Comparison of ENCODE assay signal across 2 cellular contexts in genomic region chr22:36964110-36964509, GRCh38.
A peak's percentile ranks its signal among the peaks of the same experiment; 100 is the strongest.
TF ChIP-seq lines count a peak whose summit lies in the region.

No MANE protein-coding gene starts in this region.

TF ChIP-seq in HCT116, 20 proteins besides CTCF, POLR2A, EP300 and RAD21:
- TF ChIP-seq TCF7L2 (IDR thresholded peaks at IDR 0.05; ENCODE audit: borderline replicate concordance, extremely low read depth, insufficient read depth, insufficient read length) (no peak), ZFX (IDR thresholded peaks at IDR 0.05) (peak; percentile 38; the same call in 1 of the 2 replicates)

TF ChIP-seq in K562, 482 proteins besides CTCF, POLR2A, EP300 and RAD21:
- TF ChIP-seq CCNT2 (IDR thresholded peaks at IDR 0.05; ENCODE audit: borderline replicate concordance, extremely low read depth, insufficient read length, low read depth, low read length) (no peak), HNRNPL (IDR thresholded peaks at IDR 0.05; ENCODE audit: low read depth, low read length) (no peak), CBX8 (IDR thresholded peaks at IDR 0.05; ENCODE audit: borderline replicate concordance, extremely low read depth, low read depth, low read length, poor library complexity, severe bottlenecking) (no peak), PTTG1 (tag; IDR thresholded peaks at IDR 0.05; ENCODE audit: low read depth) (no peak), TRIM24 (IDR thresholded peaks at IDR 0.05) (no peak), ZNF175 (CRISPR knock-in tag; IDR thresholded peaks at IDR 0.05; ENCODE audit: low read depth) (no peak), ZBTB26 (CRISPR knock-in tag; IDR thresholded peaks at IDR 0.05) (no peak), SIN3B (IDR thresholded peaks at IDR 0.05; ENCODE audit: low read depth) (no peak)
TF ChIP-seq in K562: peak in this region for 0.
